ENCODE assay signal across 8 cellular contexts in the genomic region with DNA sequence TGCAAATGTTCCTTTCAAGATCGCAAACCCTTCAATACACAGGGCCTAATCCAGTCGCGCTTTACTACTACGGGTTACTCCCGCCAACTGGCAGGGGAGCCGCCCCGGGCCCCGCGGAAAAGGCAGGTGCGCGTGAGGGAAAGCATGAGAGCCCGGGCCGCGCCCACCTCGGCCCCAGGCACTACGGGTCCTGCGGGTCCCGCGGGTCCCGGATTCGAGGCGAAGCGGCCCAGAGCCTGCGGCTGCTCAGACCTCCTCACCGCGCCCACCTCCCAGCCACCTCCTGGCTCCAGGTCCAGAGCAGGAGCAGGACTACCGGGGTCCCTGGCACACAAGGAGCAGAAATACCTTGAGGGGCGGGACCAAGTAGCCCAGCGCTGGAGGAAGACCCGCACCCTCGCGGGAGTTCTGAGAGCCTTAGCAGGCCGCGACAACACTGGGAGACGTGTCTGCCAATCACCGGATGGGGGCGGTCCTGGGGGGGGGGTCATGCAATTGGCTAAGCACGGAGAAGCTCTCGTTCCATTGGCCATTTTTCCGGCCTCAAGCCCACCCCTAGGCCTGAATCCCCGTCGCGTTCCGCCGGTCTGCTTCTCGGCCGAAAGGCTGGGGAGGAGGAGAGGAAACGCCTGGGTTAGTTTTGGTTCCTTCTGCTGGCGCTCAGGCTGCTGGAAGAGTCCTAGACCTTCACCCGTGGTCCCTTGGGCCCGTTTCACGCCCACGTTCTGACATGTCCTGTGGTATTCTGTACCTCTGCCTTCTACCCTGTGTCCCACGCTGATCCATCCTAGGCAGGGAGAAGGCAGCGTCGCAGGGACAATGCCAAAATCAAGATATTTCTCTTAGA. TPM values are rescaled to one million over a fixed set of nuclear protein-coding genes. Genes with fewer than 3 reads are reported as not detected.
A peak's percentile ranks its signal among the peaks of the same experiment; 100 is the strongest.
DNase-seq lines count a peak whose midpoint lies in the region; ATAC-seq lines count a peak whose summit lies in the region.

No MANE protein-coding gene starts in this region.

- H3K27ac Mint-ChIP-seq in CD4-positive, CD25-positive, alpha-beta regulatory T cell, result peak overlapping the region; percentile 71 to 88 (median 86)
- peak overlapping the region; percentile 84 for H3K27ac Mint-ChIP-seq in activated CD8-positive, alpha-beta memory T cell treated with anti-CD3 and anti-CD28 coated beads, Interleukin-2, amount 10 ng/mL, durations not matched to agents 7 days and 5 days

- peak overlapping the region; percentile 93 for H3K9ac ChIP-seq in endocrine pancreas (ENCODE audit: control insufficient read depth, insufficient read depth, low read length)
- H3K9ac ChIP-seq in mesenchymal stem cell (ENCODE audit: low read length), result peak overlapping the region; percentile 89

- peak overlapping the region; percentile 95 for H4K91ac ChIP-seq in mesenchymal stem cell (ENCODE audit: low read length)

- H3K36me3 Mint-ChIP-seq in CD4-positive, CD25-positive, alpha-beta regulatory T cell, result peaks cover 12% of the 10 kb centered on the region
- H3K36me3 Mint-ChIP-seq in activated CD8-positive, alpha-beta memory T cell treated with anti-CD3 and anti-CD28 coated beads, Interleukin-2, amount 10 ng/mL, durations not matched to agents 7 days and 5 days, result peaks cover 18% of the 10 kb centered on the region

- H3K27me3 ChIP-seq in CD4-positive, CD25-positive, alpha-beta regulatory T cell (ENCODE audit: control insufficient read depth, insufficient read depth, low read length), result peaks cover 9% of the 10 kb centered on the region
- H3K27me3 ChIP-seq in endocrine pancreas (ENCODE audit: control insufficient read depth, insufficient read depth, low read length) (no peaks in the 10 kb centered on the region), mesenchymal stem cell (ENCODE audit: control insufficient read depth in 1 of 2, insufficient read depth in 1 of 2, low read length in 2 of 2) (no peaks in the 10 kb centered on the region)

- H3K14ac ChIP-seq in mesenchymal stem cell (ENCODE audit: low read length in 2 of 2), result peak overlapping the region in 1 of 2 experiments; percentile 57

- ATAC-seq in CD4-positive, CD25-positive, alpha-beta regulatory T cell (ENCODE audit: low read depth in 2 of 2), result peak; percentile 98 to 99
- ATAC-seq in GM19438 (IDR thresholded peaks at IDR 0.05; ENCODE audit: low read depth, unreplicated experiment) (peak; percentile 91), HG03575 (IDR thresholded peaks at IDR 0.05; ENCODE audit: extremely low read depth, insufficient number of reproducible peaks, low FRiP score, unreplicated experiment) (peak; percentile 69)
- ATAC-seq in activated CD8-positive, alpha-beta memory T cell treated with anti-CD3 and anti-CD28 coated beads, Interleukin-2, amount 10 ng/mL, durations not matched to agents 7 days and 5 days, result peak; percentile 98

- no peaks in the 10 kb centered on the region for H3K9me3 ChIP-seq in CD4-positive, CD25-positive, alpha-beta regulatory T cell (ENCODE audit: control insufficient read depth in 2 of 2, low read length in 2 of 2)
- H3K9me3 ChIP-seq in endocrine pancreas (ENCODE audit: control insufficient read depth, low read length) (no peaks in the 10 kb centered on the region), mesenchymal stem cell (ENCODE audit: control insufficient read depth, low read length) (no peaks in the 10 kb centered on the region)

- H3K36me3 ChIP-seq in CD4-positive, CD25-positive, alpha-beta regulatory T cell (ENCODE audit: control insufficient read depth, insufficient read depth, low read length), result no peaks in the 10 kb centered on the region
- H3K36me3 ChIP-seq in endocrine pancreas (ENCODE audit: control insufficient read depth, insufficient read depth, low read length) (no peaks in the 10 kb centered on the region), mesenchymal stem cell (ENCODE audit: control insufficient read depth in 1 of 2, insufficient read depth in 2 of 2, low read depth in 1 of 2, low read length in 2 of 2) (peaks cover 0 to 4% of the 10 kb centered on the region in 2 experiments)

- H3K4me3 Mint-ChIP-seq in CD4-positive, CD25-positive, alpha-beta regulatory T cell, result peak overlapping the region; percentile 62 to 96 (median 89)
- H3K4me3 Mint-ChIP-seq in activated CD8-positive, alpha-beta memory T cell treated with anti-CD3 and anti-CD28 coated beads, Interleukin-2, amount 10 ng/mL, durations not matched to agents 7 days and 5 days, result peak overlapping the region; percentile 83

- H3K79me1 ChIP-seq in mesenchymal stem cell (replicated peaks; ENCODE audit: low read length, poor library complexity, severe bottlenecking), result peaks cover 2% of the 10 kb centered on the region

- peaks cover 0 to 1% (median 0%) of the 10 kb centered on the region in 7 donors for H3K9me3 Mint-ChIP-seq in CD4-positive, CD25-positive, alpha-beta regulatory T cell
- H3K9me3 Mint-ChIP-seq in activated CD8-positive, alpha-beta memory T cell treated with anti-CD3 and anti-CD28 coated beads, Interleukin-2, amount 10 ng/mL, durations not matched to agents 7 days and 5 days (ENCODE audit: low read depth), result no peaks in the 10 kb centered on the region

- 10% methylated on average over 49 of the region's 56 CpGs for WGBS in mesenchymal stem cell

- H3K4ac ChIP-seq in mesenchymal stem cell (ENCODE audit: low read depth in 1 of 2, low read length in 2 of 2), result peak overlapping the region; percentile 34 to 84

- peak overlapping the region; percentile 92 for H3K4me3 ChIP-seq in CD4-positive, CD25-positive, alpha-beta regulatory T cell (ENCODE audit: low read depth, low read length)
- H3K4me3 ChIP-seq in endocrine pancreas (ENCODE audit: control insufficient read depth, insufficient read depth, low read length) (peak overlapping the region; percentile 56), mesenchymal stem cell (ENCODE audit: insufficient read depth in 1 of 2, low read depth in 1 of 2, low read length in 2 of 2) (peak overlapping the region; percentile 68 to 83)

- peak overlapping the region; percentile 59 for H2AFZ ChIP-seq in mesenchymal stem cell (ENCODE audit: low read depth, low read length)

- no peak overlapping the region for H2AK5ac ChIP-seq in mesenchymal stem cell (ENCODE audit: low read length, severe bottlenecking)

- peaks cover 5 to 22% (median 12%) of the 10 kb centered on the region in 4 donors for H3K4me1 Mint-ChIP-seq in CD4-positive, CD25-positive, alpha-beta regulatory T cell
- H3K4me1 Mint-ChIP-seq in activated CD8-positive, alpha-beta memory T cell treated with anti-CD3 and anti-CD28 coated beads, Interleukin-2, amount 10 ng/mL, durations not matched to agents 7 days and 5 days, result peaks cover 24% of the 10 kb centered on the region

- peak overlapping the region; percentile 76 for H3K4me2 ChIP-seq in mesenchymal stem cell (ENCODE audit: low read length, poor library complexity, severe bottlenecking)

- H3K4me1 ChIP-seq in CD4-positive, CD25-positive, alpha-beta regulatory T cell (ENCODE audit: control insufficient read depth, insufficient read depth, low read length, poor library complexity, severe bottlenecking), result peaks cover 14% of the 10 kb centered on the region
- H3K4me1 ChIP-seq in endocrine pancreas (ENCODE audit: control insufficient read depth, insufficient read depth, low read length), result no peaks in the 10 kb centered on the region
- no peaks in the 10 kb centered on the region for H3K4me1 ChIP-seq in mesenchymal stem cell (ENCODE audit: control insufficient read depth, insufficient read depth, low read depth, low read length)

- no peaks in the 10 kb centered on the region for H3K27me3 Mint-ChIP-seq in CD4-positive, CD25-positive, alpha-beta regulatory T cell
- peaks cover 7% of the 10 kb centered on the region for H3K27me3 Mint-ChIP-seq in activated CD8-positive, alpha-beta memory T cell treated with anti-CD3 and anti-CD28 coated beads, Interleukin-2, amount 10 ng/mL, durations not matched to agents 7 days and 5 days

- peak overlapping the region; percentile 18 to 46 for H2BK12ac ChIP-seq in mesenchymal stem cell (ENCODE audit: low read length in 2 of 2)

- peak; percentile 86 to 99 (median 87) for DNase-seq in CD4-positive, CD25-positive, alpha-beta regulatory T cell
- DNase-seq in NK-92 (lab: John Stamatoyannopoulos, UW; ENCODE audit: unreplicated experiment) (peak; percentile 50), mesenchymal stem cell (peak; percentile 97)
- peak; percentile 95 for DNase-seq in activated CD8-positive, alpha-beta memory T cell treated with anti-CD3 and anti-CD28 coated beads, Interleukin-2, amount 10 ng/mL, durations not matched to agents 7 days and 5 days
- DNase-seq in stimulated activated CD8-positive, alpha-beta memory T cell treated with anti-CD3 and anti-CD28 coated beads, Interleukin-12 subunit alpha, Interleukin-12 subunit beta, amount 100 ng/mL, for 24 hours (ENCODE audit: extremely low read depth), result peak; percentile 70

- peak overlapping the region; percentile 39 for H2BK120ac ChIP-seq in mesenchymal stem cell (ENCODE audit: low read depth, low read length)

- peak overlapping the region; percentile 95 for H4K8ac ChIP-seq in mesenchymal stem cell (ENCODE audit: low read length)

- H3K23ac ChIP-seq in mesenchymal stem cell (ENCODE audit: low read length in 2 of 2), result peak overlapping the region in 1 of 2 experiments; percentile 0

- H2BK15ac ChIP-seq in mesenchymal stem cell (ENCODE audit: low read depth, poor library complexity, severe bottlenecking), result no peak overlapping the region

- no peak overlapping the region for H2BK5ac ChIP-seq in mesenchymal stem cell (ENCODE audit: low read depth, low read length, poor library complexity, severe bottlenecking)

- CTCF ChIA-PET in activated CD8-positive, alpha-beta memory T cell treated with anti-CD3 and anti-CD28 coated beads, Interleukin-2, amount 10 ng/mL, durations not matched to agents 7 days and 5 days (lab: Charles Lee), result interaction anchor here (0.9 to 1.4 kb wide), 3 partner anchors 10 to 59 kb away, joined by 3 to 6 read pairs (median 3); no protein-coding TSS in a partner anchor

- H3K18ac ChIP-seq in mesenchymal stem cell (ENCODE audit: low read depth in 1 of 2, low read length in 2 of 2), result peak overlapping the region; percentile 68 to 81

- peak overlapping the region; percentile 80 for H3K27ac ChIP-seq in CD4-positive, CD25-positive, alpha-beta regulatory T cell (ENCODE audit: insufficient read depth, low read length, poor library complexity, severe bottlenecking)
- H3K27ac ChIP-seq in mesenchymal stem cell (ENCODE audit: low read length, poor library complexity, severe bottlenecking), result peak overlapping the region; percentile 83

RNA-seq across cellular contexts. Expression of a gene that starts 29.0 kb away (rescaled TPM):
- total RNA-seq in CD4-positive, CD25-positive, alpha-beta regulatory T cell, result not detected
- under 1 TPM in 1 of 4 donors, not detected in 3; 0.09 TPM for polyA plus RNA-seq in CD4-positive, CD25-positive, alpha-beta regulatory T cell
- not detected for total RNA-seq in activated CD8-positive, alpha-beta memory T cell treated with anti-CD3 and anti-CD28 coated beads, Interleukin-2, amount 10 ng/mL, durations not matched to agents 7 days and 5 days
- 0.75 TPM for polyA plus RNA-seq in mesenchymal stem cell (2013, experiment 1 of 2)
- polyA plus RNA-seq in mesenchymal stem cell (2013, experiment 2 of 2), result 0.63 TPM

Comparison
In these comparisons a context has a peak if more than half of its experiments do, and no peak if none do; other contexts are left out.
1. Peak in every context shown above with its lines: DNase-seq, ATAC-seq, H3K4me3 ChIP-seq and H3K27ac ChIP-seq.